ENCODE assay signal across 23 cellular contexts in the genomic region with DNA sequence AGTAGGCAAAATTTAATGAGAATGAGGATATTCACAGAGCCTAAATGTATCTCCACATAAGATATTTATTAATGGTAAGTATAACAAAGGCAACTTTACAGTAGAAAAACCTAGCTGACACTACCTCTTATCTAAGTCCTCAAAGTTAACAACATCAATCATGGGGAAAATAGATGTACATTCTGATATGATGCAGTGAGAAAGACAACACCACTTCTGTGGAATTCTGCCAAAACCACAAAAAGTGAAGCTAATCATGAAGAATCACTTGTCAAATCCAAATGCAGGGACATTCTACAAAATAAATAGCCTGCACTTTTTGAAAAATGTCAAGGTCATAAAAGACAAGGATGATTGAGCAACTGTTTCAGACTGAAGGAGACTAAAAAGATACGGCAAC. TPM values are rescaled to one million over a fixed set of nuclear protein-coding genes. Genes with fewer than 3 reads are reported as not detected.
"Had no signal": no experiment of that assay in that cellular context is flagged by ENCODE, and none has a peak within 500 bp of the region (broad histone marks: within the 10 kb centered on the region; RNA-seq: fewer than 3 reads in every experiment).

No MANE protein-coding gene starts in this region.

- H3K27me3 ChIP-seq: Peyer's patch had no signal

- H3K4me1 ChIP-seq: Peyer's patch had no signal

- ATAC-seq: activated CD8-positive, alpha-beta T cell treated with anti-CD3 and anti-CD28 coated beads for 36 hours; activated T-cell treated with anti-CD3 and anti-CD28 coated beads, Interleukin-2, amount 50 U/mL, for 72 hours; K562 had no signal

- H3K9me3 ChIP-seq: adrenal gland, Peyer's patch had no signal

- DNase-seq: activated CD4-positive, CD25-positive, alpha-beta regulatory T cell; activated CD8-positive, alpha-beta memory T cell treated with anti-CD3 and anti-CD28 coated beads, Interleukin-2, amount 50 U/mL, for 4 hours; activated CD8-positive, alpha-beta T cell treated with anti-CD3 and anti-CD28 coated beads for 36 hours; activated naive CD4-positive, alpha-beta T cell treated with anti-CD3 and anti-CD28 coated beads, Interleukin-2, amount 50 U/mL, for 16 hours; activated naive CD8-positive, alpha-beta T cell treated with anti-CD3 and anti-CD28 coated beads, Interleukin-2, amount 10 ng/mL, durations not matched to agents 7 days and 5 days; activated T-cell treated with anti-CD3 and anti-CD28 coated beads, Interleukin-2, amount 50 U/mL, for 72 hours; adrenal gland; aorta; central memory CD4-positive, alpha-beta T cell; Karpas-422; NCI-H1048; NCI-H146; NCI-H187 treated with DMSO at 0.1 percent for 48 hours; NCI-H2171 treated with DMSO at 0.1 percent for 48 hours; NCI-H345; NCI-H510A treated with DMSO at 0.1 percent for 48 hours; Peyer's patch; SHP77 treated with DMSO at 0.1 percent for 48 hours; T-helper 1 cell had no signal

- H3K27me3 Mint-ChIP-seq: activated CD8-positive, alpha-beta T cell treated with anti-CD3 and anti-CD28 coated beads for 36 hours; activated naive CD8-positive, alpha-beta T cell treated with anti-CD3 and anti-CD28 coated beads, Interleukin-2, amount 10 ng/mL, durations not matched to agents 7 days and 5 days had no signal

- H3K36me3 ChIP-seq: adrenal gland, Peyer's patch had no signal

- H3K4me3 ChIP-seq: adrenal gland, K562, Peyer's patch had no signal

- H3K27ac Mint-ChIP-seq: activated CD8-positive, alpha-beta T cell treated with anti-CD3 and anti-CD28 coated beads for 36 hours; activated naive CD8-positive, alpha-beta T cell treated with anti-CD3 and anti-CD28 coated beads, Interleukin-2, amount 10 ng/mL, durations not matched to agents 7 days and 5 days; activated T-cell treated with anti-CD3 and anti-CD28 coated beads, Interleukin-2, amount 50 U/mL, for 72 hours had no signal

- H3K27ac ChIP-seq: adrenal gland, Peyer's patch, VCaP had no signal

- H3K4me3 Mint-ChIP-seq: activated CD8-positive, alpha-beta T cell treated with anti-CD3 and anti-CD28 coated beads for 36 hours; activated naive CD8-positive, alpha-beta T cell treated with anti-CD3 and anti-CD28 coated beads, Interleukin-2, amount 10 ng/mL, durations not matched to agents 7 days and 5 days; activated T-cell treated with anti-CD3 and anti-CD28 coated beads, Interleukin-2, amount 50 U/mL, for 72 hours had no signal

RNA-seq across cellular contexts. Expression of a gene that starts 27.5 kb away (rescaled TPM):
- total RNA-seq: bronchial epithelial cell, chondrocyte had no signal
- polyA plus RNA-seq: K562 had no signal
